Comparison of ENCODE assay signal across 4 cellular contexts in the genomic region with DNA sequence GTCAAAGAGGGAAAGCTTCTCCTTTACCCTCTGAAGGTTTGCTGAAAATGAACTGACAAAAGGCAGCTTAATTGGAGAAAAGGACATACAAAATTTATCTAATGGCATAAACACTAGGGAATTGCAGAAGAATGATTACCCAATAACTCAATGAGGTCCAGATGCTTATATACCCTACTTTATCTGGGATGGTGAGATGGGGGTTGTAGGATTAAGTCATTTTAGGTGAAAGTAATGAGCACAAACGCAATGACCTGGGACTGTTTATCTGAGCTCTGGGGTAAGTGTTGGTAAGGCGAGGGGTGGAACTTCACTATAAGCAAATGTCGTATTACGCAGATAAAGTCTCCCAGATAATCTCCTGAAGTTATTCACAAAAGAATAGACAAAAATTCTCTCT.
"Had no signal": no experiment of that assay in that cellular context is flagged by ENCODE, and none has a peak within 500 bp of the region (broad histone marks: within the 10 kb centered on the region; RNA-seq: fewer than 3 reads in every experiment).

No MANE protein-coding gene starts in this region.

- H3K4me3 Mint-ChIP-seq: GM23338, H9 had no signal

- H3K4me3 ChIP-seq: GM23338 had no signal

- DNase-seq: H9, HCEC 1CT, IMR-90 had no signal

- H3K27ac Mint-ChIP-seq: GM23338, H9 had no signal

- H3K4me2 ChIP-seq: GM23338 had no signal

- ATAC-seq: GM23338 had no signal
